1 cellular context compared by ENCODE assay signal in genomic region chr1:192702212-192702993, GRCh38.
TF ChIP-seq lines count a peak whose summit lies in the region.

No MANE protein-coding gene starts in this region.

TF ChIP-seq in HepG2, 621 proteins besides CTCF, POLR2A, EP300 and RAD21 (continued from another document and continues in another):
- TF ChIP-seq, protein P1, sequence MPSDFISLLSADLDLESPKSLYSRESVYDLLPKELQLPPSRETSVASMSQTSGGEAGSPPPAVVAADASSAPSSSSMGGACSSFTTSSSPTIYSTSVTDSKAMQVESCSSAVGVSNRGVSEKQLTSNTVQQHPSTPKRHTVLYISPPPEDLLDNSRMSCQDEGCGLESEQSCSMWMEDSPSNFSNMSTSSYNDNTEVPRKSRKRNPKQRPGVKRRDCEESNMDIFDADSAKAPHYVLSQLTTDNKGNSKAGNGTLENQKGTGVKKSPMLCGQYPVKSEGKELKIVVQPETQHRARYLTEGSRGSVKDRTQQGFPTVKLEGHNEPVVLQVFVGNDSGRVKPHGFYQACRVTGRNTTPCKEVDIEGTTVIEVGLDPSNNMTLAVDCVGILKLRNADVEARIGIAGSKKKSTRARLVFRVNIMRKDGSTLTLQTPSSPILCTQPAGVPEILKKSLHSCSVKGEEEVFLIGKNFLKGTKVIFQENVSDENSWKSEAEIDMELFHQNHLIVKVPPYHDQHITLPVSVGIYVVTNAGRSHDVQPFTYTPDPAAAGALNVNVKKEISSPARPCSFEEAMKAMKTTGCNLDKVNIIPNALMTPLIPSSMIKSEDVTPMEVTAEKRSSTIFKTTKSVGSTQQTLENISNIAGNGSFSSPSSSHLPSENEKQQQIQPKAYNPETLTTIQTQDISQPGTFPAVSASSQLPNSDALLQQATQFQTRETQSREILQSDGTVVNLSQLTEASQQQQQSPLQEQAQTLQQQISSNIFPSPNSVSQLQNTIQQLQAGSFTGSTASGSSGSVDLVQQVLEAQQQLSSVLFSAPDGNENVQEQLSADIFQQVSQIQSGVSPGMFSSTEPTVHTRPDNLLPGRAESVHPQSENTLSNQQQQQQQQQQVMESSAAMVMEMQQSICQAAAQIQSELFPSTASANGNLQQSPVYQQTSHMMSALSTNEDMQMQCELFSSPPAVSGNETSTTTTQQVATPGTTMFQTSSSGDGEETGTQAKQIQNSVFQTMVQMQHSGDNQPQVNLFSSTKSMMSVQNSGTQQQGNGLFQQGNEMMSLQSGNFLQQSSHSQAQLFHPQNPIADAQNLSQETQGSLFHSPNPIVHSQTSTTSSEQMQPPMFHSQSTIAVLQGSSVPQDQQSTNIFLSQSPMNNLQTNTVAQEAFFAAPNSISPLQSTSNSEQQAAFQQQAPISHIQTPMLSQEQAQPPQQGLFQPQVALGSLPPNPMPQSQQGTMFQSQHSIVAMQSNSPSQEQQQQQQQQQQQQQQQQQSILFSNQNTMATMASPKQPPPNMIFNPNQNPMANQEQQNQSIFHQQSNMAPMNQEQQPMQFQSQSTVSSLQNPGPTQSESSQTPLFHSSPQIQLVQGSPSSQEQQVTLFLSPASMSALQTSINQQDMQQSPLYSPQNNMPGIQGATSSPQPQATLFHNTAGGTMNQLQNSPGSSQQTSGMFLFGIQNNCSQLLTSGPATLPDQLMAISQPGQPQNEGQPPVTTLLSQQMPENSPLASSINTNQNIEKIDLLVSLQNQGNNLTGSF (CRISPR knock-in tag; IDR thresholded peaks at IDR 0.05): no peak
- TF ChIP-seq, protein P2, sequence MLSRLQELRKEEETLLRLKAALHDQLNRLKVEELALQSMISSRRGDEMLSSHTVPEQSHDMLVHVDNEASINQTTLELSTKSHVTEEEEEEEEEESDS (CRISPR knock-in tag; IDR thresholded peaks at IDR 0.05; ENCODE audit: borderline replicate concordance): no peak
- TF ChIP-seq JUNB (CRISPR knock-in tag; IDR thresholded peaks at IDR 0.05; ENCODE audit: borderline replicate concordance) (peak; percentile 79; the same call in 1 of the 2 replicates), ARNTL (CRISPR knock-in tag; IDR thresholded peaks at IDR 0.05) (no peak), ISX (CRISPR knock-in tag; conservative IDR thresholded peaks at IDR 0.05) (no peak), ZNF530 (CRISPR knock-in tag; IDR thresholded peaks at IDR 0.05; ENCODE audit: low read depth) (no peak), ATF7 (IDR thresholded peaks at IDR 0.05) (no peak), ATF7 (CRISPR knock-in tag; IDR thresholded peaks at IDR 0.05) (no peak), ZBTB37 (CRISPR knock-in tag; IDR thresholded peaks at IDR 0.05) (no peak), NR2F1 (CRISPR knock-in tag; IDR thresholded peaks at IDR 0.05) (no peak), ZBTB46 (CRISPR knock-in tag; IDR thresholded peaks at IDR 0.05; ENCODE audit: borderline replicate concordance) (no peak), EEA1 (CRISPR knock-in tag; IDR thresholded peaks at IDR 0.05; ENCODE audit: borderline replicate concordance) (no peak), MED13 (CRISPR knock-in tag; IDR thresholded peaks at IDR 0.05) (no peak), DDIT3 (CRISPR knock-in tag; IDR thresholded peaks at IDR 0.05) (no peak), KAT8 (CRISPR knock-in tag; IDR thresholded peaks at IDR 0.05) (no peak; the same call in 1 of the 2 replicates), BRCA1 (CRISPR knock-in tag; IDR thresholded peaks at IDR 0.05) (no peak), SALL1 (CRISPR knock-in tag; IDR thresholded peaks at IDR 0.05) (0 out of 2 replicates have a peak, but pooled peaks have one; percentile 13), TOPORS (CRISPR knock-in tag; IDR thresholded peaks at IDR 0.05) (no peak), AHDC1 (CRISPR knock-in tag; IDR thresholded peaks at IDR 0.05; ENCODE audit: borderline replicate concordance) (peak; percentile 93; the same call in 1 of the 2 replicates), HNRNPK (IDR thresholded peaks at IDR 0.05; ENCODE audit: low read depth, low read length, poor library complexity, severe bottlenecking) (no peak), JUN (CRISPR knock-in tag; IDR thresholded peaks at IDR 0.05) (no peak), CREM (IDR thresholded peaks at IDR 0.05) (peak; percentile 75), CREM (CRISPR knock-in tag; IDR thresholded peaks at IDR 0.05) (no peak), MIER2 (CRISPR knock-in tag; IDR thresholded peaks at IDR 0.05) (no peak), ZEB1 (IDR thresholded peaks at IDR 0.05; ENCODE audit: insufficient replicate concordance, low read depth) (no peak), ZNF180 (CRISPR knock-in tag; IDR thresholded peaks at IDR 0.05; ENCODE audit: borderline replicate concordance, low read depth) (no peak), FOXK2 (IDR thresholded peaks at IDR 0.05) (no peak)
- TF ChIP-seq, protein P3, sequence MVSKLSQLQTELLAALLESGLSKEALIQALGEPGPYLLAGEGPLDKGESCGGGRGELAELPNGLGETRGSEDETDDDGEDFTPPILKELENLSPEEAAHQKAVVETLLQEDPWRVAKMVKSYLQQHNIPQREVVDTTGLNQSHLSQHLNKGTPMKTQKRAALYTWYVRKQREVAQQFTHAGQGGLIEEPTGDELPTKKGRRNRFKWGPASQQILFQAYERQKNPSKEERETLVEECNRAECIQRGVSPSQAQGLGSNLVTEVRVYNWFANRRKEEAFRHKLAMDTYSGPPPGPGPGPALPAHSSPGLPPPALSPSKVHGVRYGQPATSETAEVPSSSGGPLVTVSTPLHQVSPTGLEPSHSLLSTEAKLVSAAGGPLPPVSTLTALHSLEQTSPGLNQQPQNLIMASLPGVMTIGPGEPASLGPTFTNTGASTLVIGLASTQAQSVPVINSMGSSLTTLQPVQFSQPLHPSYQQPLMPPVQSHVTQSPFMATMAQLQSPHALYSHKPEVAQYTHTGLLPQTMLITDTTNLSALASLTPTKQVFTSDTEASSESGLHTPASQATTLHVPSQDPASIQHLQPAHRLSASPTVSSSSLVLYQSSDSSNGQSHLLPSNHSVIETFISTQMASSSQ (IDR thresholded peaks at IDR 0.05; ENCODE audit: low read depth): peak; percentile 86
- TF ChIP-seq, protein P3 (CRISPR knock-in tag; IDR thresholded peaks at IDR 0.05; ENCODE audit: borderline replicate concordance): peak; percentile 86; the same call in 1 of the 2 replicates
- TF ChIP-seq, protein P4, sequence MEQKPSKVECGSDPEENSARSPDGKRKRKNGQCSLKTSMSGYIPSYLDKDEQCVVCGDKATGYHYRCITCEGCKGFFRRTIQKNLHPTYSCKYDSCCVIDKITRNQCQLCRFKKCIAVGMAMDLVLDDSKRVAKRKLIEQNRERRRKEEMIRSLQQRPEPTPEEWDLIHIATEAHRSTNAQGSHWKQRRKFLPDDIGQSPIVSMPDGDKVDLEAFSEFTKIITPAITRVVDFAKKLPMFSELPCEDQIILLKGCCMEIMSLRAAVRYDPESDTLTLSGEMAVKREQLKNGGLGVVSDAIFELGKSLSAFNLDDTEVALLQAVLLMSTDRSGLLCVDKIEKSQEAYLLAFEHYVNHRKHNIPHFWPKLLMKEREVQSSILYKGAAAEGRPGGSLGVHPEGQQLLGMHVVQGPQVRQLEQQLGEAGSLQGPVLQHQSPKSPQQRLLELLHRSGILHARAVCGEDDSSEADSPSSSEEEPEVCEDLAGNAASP (CRISPR knock-in tag; IDR thresholded peaks at IDR 0.05; ENCODE audit: borderline replicate concordance): peak; percentile 16; the same call in 1 of the 2 replicates
